ENCODE assay signal across 11 cellular contexts in the genomic region with DNA sequence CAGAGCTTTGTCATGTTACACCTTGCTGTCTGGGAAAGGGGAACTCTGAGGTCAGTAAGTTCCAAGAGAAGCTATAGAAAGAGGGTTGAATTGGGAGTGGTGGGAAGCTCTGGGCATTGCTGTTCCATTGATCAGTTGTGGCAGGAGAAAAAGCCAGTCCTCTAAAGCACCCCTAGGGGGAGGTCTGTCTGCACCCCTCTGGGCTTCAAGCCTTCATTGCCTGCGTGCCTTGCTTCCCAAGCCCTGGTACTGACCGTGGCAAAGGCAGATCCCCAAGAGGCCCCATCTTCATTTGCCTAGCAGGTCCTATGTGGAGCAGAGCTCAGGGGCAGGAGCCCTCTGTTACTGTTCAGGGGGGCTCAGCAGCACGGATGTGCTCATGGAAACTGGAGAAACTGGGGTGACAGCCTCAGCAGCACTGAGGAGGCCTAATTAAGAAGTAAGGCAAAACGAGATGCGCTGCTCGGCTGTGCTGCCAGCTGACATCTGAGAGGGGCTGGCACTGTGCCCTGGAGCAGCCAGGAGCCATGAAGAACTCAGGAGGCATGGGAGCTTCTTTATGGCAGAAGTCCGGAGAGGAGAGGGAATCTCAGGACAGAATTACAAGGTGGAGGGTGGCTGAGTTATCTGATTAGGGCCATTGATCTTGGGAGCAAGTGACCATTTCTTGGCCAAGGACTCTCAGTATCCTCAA.
DNase-seq lines count a peak whose midpoint lies in the region; ATAC-seq, FAIRE-seq and TF ChIP-seq lines count a peak whose summit lies in the region.
"Had no signal": no experiment of that assay in that cellular context is flagged by ENCODE, and none has a peak within 500 bp of the region (broad histone marks: within the 10 kb centered on the region; RNA-seq: fewer than 3 reads in every experiment).

No MANE protein-coding gene starts in this region.

- H3K27me3 ChIP-seq in DOHH2 (ENCODE audit: control insufficient read depth, low read length) = peaks cover 58% of the 10 kb centered on the region
- peaks cover 25% of the 10 kb centered on the region for H3K27me3 ChIP-seq in osteoblast (ENCODE audit: insufficient read depth, low read length)

- FAIRE-seq in HTR-8/SVneo (lab: Jason Lieb, UNC) = no peak

- H3K4me3 ChIP-seq in DOHH2 (ENCODE audit: low read length) (no peak overlapping the region), osteoblast (ENCODE audit: insufficient read depth, low read length) (no peak overlapping the region)

- ATAC-seq in HG03175 (IDR thresholded peaks at IDR 0.05; ENCODE audit: unreplicated experiment) = no peak
- no peak for ATAC-seq in activated naive CD4-positive, alpha-beta T cell treated with anti-CD3 and anti-CD28 coated beads, Interleukin-2, amount 50 U/mL, for 72 hours

- peaks cover 3% of the 10 kb centered on the region for H3K9me3 Mint-ChIP-seq in activated CD4-positive, alpha-beta memory T cell treated with anti-CD3 and anti-CD28 coated beads, Interleukin-2, amount 10 ng/mL, durations not matched to agents 7 days and 5 days
- peaks cover 0 to 5% of the 10 kb centered on the region in 2 donors for H3K9me3 Mint-ChIP-seq in activated naive CD4-positive, alpha-beta T cell treated with anti-CD3 and anti-CD28 coated beads, Interleukin-2, amount 50 U/mL, for 72 hours

- H3K27ac ChIP-seq in DOHH2 (ENCODE audit: low read depth, low read length) = no peak overlapping the region
- H3K27ac ChIP-seq in osteoblast (ENCODE audit: low read depth, low read length) = no peak overlapping the region

- H3K9me3 ChIP-seq in DOHH2 (ENCODE audit: control insufficient read depth, insufficient read depth, low read length) = no peaks in the 10 kb centered on the region
- no peaks in the 10 kb centered on the region for H3K9me3 ChIP-seq in osteoblast (ENCODE audit: low read depth, low read length)

- peaks cover 44% of the 10 kb centered on the region for H3K4me1 Mint-ChIP-seq in activated CD4-positive, alpha-beta memory T cell treated with anti-CD3 and anti-CD28 coated beads, Interleukin-2, amount 10 ng/mL, durations not matched to agents 7 days and 5 days

- no peaks in the 10 kb centered on the region for H3K9me2 ChIP-seq in DOHH2 (replicated peaks; ENCODE audit: control insufficient read depth, low read length)

- H3K36me3 ChIP-seq in DOHH2 (ENCODE audit: control insufficient read depth, low read length) (no peaks in the 10 kb centered on the region), osteoblast (ENCODE audit: insufficient read depth, low read length) (no peaks in the 10 kb centered on the region)

- H4K20me1 ChIP-seq in DOHH2 (ENCODE audit: control insufficient read depth, insufficient read depth, low read depth, low read length) = no peaks in the 10 kb centered on the region
- H4K20me1 ChIP-seq in osteoblast (ENCODE audit: insufficient read depth, low read length) = no peaks in the 10 kb centered on the region

- POLR2A ChIA-PET in activated CD4-positive, alpha-beta memory T cell treated with anti-CD3 and anti-CD28 coated beads, Interleukin-2, amount 10 ng/mL, durations not matched to agents 7 days and 5 days (lab: Charles Lee) = interaction anchor here (1.4 to 4.9 kb wide), 4 partner anchors 9 to 376 kb away, joined by 3 to 33 read pairs (median 12); no protein-coding TSS in a partner anchor

- H3K36me3 Mint-ChIP-seq in activated CD4-positive, alpha-beta memory T cell treated with anti-CD3 and anti-CD28 coated beads, Interleukin-2, amount 10 ng/mL, durations not matched to agents 7 days and 5 days (ENCODE audit: low read depth) = peaks cover 3% of the 10 kb centered on the region
- H3K36me3 Mint-ChIP-seq in activated naive CD4-positive, alpha-beta T cell treated with anti-CD3 and anti-CD28 coated beads, Interleukin-2, amount 50 U/mL, for 72 hours = peaks cover 0 to 7% of the 10 kb centered on the region in 2 donors

- H3K79me2 ChIP-seq in DOHH2 (ENCODE audit: control insufficient read depth, low read length) (no peaks in the 10 kb centered on the region), osteoblast (ENCODE audit: insufficient read depth, low read length) (no peaks in the 10 kb centered on the region)

- H2AFZ ChIP-seq in osteoblast (ENCODE audit: low read length) = no peak overlapping the region

- H3K4me2 ChIP-seq in DOHH2 (ENCODE audit: low read length) = no peak overlapping the region
- H3K4me2 ChIP-seq in osteoblast (ENCODE audit: insufficient read depth, low read length) = no peak overlapping the region

- H3K4me1 ChIP-seq in DOHH2 (ENCODE audit: control insufficient read depth, low read length) (no peaks in the 10 kb centered on the region), osteoblast (ENCODE audit: insufficient read depth, low read length) (peaks cover 5% of the 10 kb centered on the region)

- no peak overlapping the region for H3K27ac Mint-ChIP-seq in activated CD4-positive, alpha-beta memory T cell treated with anti-CD3 and anti-CD28 coated beads, Interleukin-2, amount 10 ng/mL, durations not matched to agents 7 days and 5 days
- H3K27ac Mint-ChIP-seq in activated naive CD4-positive, alpha-beta T cell treated with anti-CD3 and anti-CD28 coated beads, Interleukin-2, amount 50 U/mL, for 72 hours = no peak overlapping the region

- peak; percentile 38 for TF ChIP-seq CTCF in DOHH2 (IDR thresholded peaks at IDR 0.05; ENCODE audit: low read depth, low read length, poor library complexity, severe bottlenecking)
- no peak for TF ChIP-seq CTCF in osteoblast (IDR thresholded peaks at IDR 0.05; ENCODE audit: extremely low read depth, low read depth, low read length)

- H3K4me3 Mint-ChIP-seq in activated CD4-positive, alpha-beta memory T cell treated with anti-CD3 and anti-CD28 coated beads, Interleukin-2, amount 10 ng/mL, durations not matched to agents 7 days and 5 days = no peak overlapping the region

- H3F3A ChIP-seq in DOHH2 (ENCODE audit: control insufficient read depth, insufficient read depth) = no peaks in the 10 kb centered on the region

- peaks cover 48% of the 10 kb centered on the region for H3K27me3 Mint-ChIP-seq in activated CD4-positive, alpha-beta memory T cell treated with anti-CD3 and anti-CD28 coated beads, Interleukin-2, amount 10 ng/mL, durations not matched to agents 7 days and 5 days

- CTCF ChIA-PET in activated CD4-positive, alpha-beta memory T cell treated with anti-CD3 and anti-CD28 coated beads, Interleukin-2, amount 10 ng/mL, durations not matched to agents 7 days and 5 days (lab: Charles Lee) = interaction anchor here (0.5 to 1.5 kb wide), 2 partner anchors 25 to 253 kb away, joined by 3 read pairs; no protein-coding TSS in a partner anchor

- peak; percentile 27 for DNase-seq in HTR-8/SVneo (ENCODE audit: insufficient read length, low spot score)
- DNase-seq in SW480 (ENCODE audit: low spot score) = peak; percentile 71
- peak; percentile 36 for DNase-seq in left kidney (ENCODE audit: low read depth, low spot score)
- DNase-seq in activated CD4-positive, alpha-beta memory T cell treated with anti-CD3 and anti-CD28 coated beads, Interleukin-2, amount 10 ng/mL, durations not matched to agents 7 days and 5 days = no peak
- no peak for DNase-seq in activated naive CD4-positive, alpha-beta T cell treated with anti-CD3 and anti-CD28 coated beads, Interleukin-2, amount 50 U/mL, for 72 hours (ENCODE audit: low spot score in 2 of 2)
- no peak for DNase-seq in osteoblast (ENCODE audit: insufficient read length, low spot score, missing footprints)
- DNase-seq: DMS53; hypothalamus; stimulated activated CD4-positive, alpha-beta T cell treated with anti-CD3 and anti-CD28 coated beads, Interleukin-2, amount 100 ng/mL, for 24 hours had no signal

Comparison
In these comparisons a context has a peak if more than half of its experiments do, and no peak if none do; other contexts are left out.
1. DNase-seq: peak in HTR-8/SVneo (single experiment), SW480 (single experiment) and left kidney (single experiment); none in activated CD4-positive, alpha-beta memory T cell treated with anti-CD3 and anti-CD28 coated beads, Interleukin-2, amount 10 ng/mL, durations not matched to agents 7 days and 5 days (single experiment), activated naive CD4-positive, alpha-beta T cell treated with anti-CD3 and anti-CD28 coated beads, Interleukin-2, amount 50 U/mL, for 72 hours (0 of 2) and osteoblast (single experiment).